Comparison of ENCODE assay signal across 12 cellular contexts in genomic region chr17:5226940-5227878, GRCh38. TPM values are rescaled to one million over a fixed set of nuclear protein-coding genes. Genes with fewer than 3 reads are reported as not detected.
A peak's percentile ranks its signal among the peaks of the same experiment; 100 is the strongest.
DNase-seq lines count a peak whose midpoint lies in the region; ATAC-seq and TF ChIP-seq lines count a peak whose summit lies in the region.
"Had no signal": no experiment of that assay in that cellular context is flagged by ENCODE, and none has a peak within 500 bp of the region (broad histone marks: within the 10 kb centered on the region; RNA-seq: fewer than 3 reads in every experiment).

No MANE protein-coding gene starts in this region.

- no peaks in the 10 kb centered on the region for H3K9me3 ChIP-seq in osteoblast (ENCODE audit: low read depth, low read length)
- H3K9me3 ChIP-seq: vagina had no signal

- no peak overlapping the region for H3K4me3 ChIP-seq in osteoblast (ENCODE audit: insufficient read depth, low read length)
- H3K4me3 ChIP-seq: vagina had no signal

- no peak overlapping the region for H3K4me2 ChIP-seq in osteoblast (ENCODE audit: insufficient read depth, low read length)

- CTCF ChIA-PET in GM10248 (lab: Yijun Ruan, JAX), result interaction anchor here (0.8 to 6.1 kb wide), 5 partner anchors 10 to 35 kb away, joined by 3 to 89 read pairs (median 12); partner anchors contain the start of genes SCIMP and ZNF594

- peak; percentile 61 for DNase-seq in GM10248 (ENCODE audit: extremely low spot score)
- peak; percentile 33 to 45 for DNase-seq in activated CD8-positive, alpha-beta memory T cell treated with anti-CD3 and anti-CD28 coated beads for 4 hours (ENCODE audit: low read depth in 2 of 2)
- DNase-seq in osteoblast (ENCODE audit: insufficient read length, low spot score, missing footprints), result peak; percentile 42
- no peak for DNase-seq in NCI-H1436 treated with DMSO at 0.1 percent for 48 hours (lab: John Stamatoyannopoulos, UW)
- no peak for DNase-seq in GM03348 (ENCODE audit: low spot score)
- no peak for DNase-seq in HK-2 (ENCODE audit: unreplicated experiment)
- DNase-seq: NCI-H526; stimulated activated CD4-positive, alpha-beta T cell treated with anti-CD3 and anti-CD28 coated beads, Interleukin-1b, Interleukin-23, amount 100 ng/mL, for 48 hours had no signal

- H3K27ac ChIP-seq in osteoblast (ENCODE audit: low read depth, low read length), result no peak overlapping the region
- H3K27ac ChIP-seq: vagina had no signal

- H2AFZ ChIP-seq in osteoblast (ENCODE audit: low read length), result no peak overlapping the region

- POLR2A ChIA-PET in GM10248 (lab: Yijun Ruan, JAX), result interaction anchor here (0.6 to 1.7 kb wide), 5 partner anchors 16 to 70 kb away, joined by 3 to 10 read pairs (median 4); partner anchors contain the start of gene ZNF594

- H4K20me1 ChIP-seq in osteoblast (ENCODE audit: insufficient read depth, low read length), result no peaks in the 10 kb centered on the region

- TF ChIP-seq CTCF in GM10248 (IDR thresholded peaks at IDR 0.05; ENCODE audit: control extremely low read depth, extremely low read depth, low read depth, missing control alignments) (no peak), osteoblast (IDR thresholded peaks at IDR 0.05; ENCODE audit: extremely low read depth, low read depth, low read length) (no peak)

- H3K4me1 ChIP-seq in osteoblast (ENCODE audit: insufficient read depth, low read length), result no peaks in the 10 kb centered on the region
- H3K4me1 ChIP-seq: vagina had no signal

- H3K27me3 ChIP-seq in osteoblast (ENCODE audit: insufficient read depth, low read length), result no peaks in the 10 kb centered on the region
- H3K27me3 ChIP-seq: vagina had no signal

- no peaks in the 10 kb centered on the region for H3K79me2 ChIP-seq in osteoblast (ENCODE audit: insufficient read depth, low read length)

- ATAC-seq in GM21447 (IDR thresholded peaks at IDR 0.05; ENCODE audit: unreplicated experiment) (peak; percentile 34), GM21619 (IDR thresholded peaks at IDR 0.05; ENCODE audit: unreplicated experiment) (no peak)

- H3K36me3 ChIP-seq in osteoblast (ENCODE audit: insufficient read depth, low read length), result no peaks in the 10 kb centered on the region
- H3K36me3 ChIP-seq: vagina had no signal

RNA-seq across cellular contexts. Expression of gene SCIMP, which starts 7.5 kb away (rescaled TPM):
- not detected in 2 replicates for total RNA-seq in osteoblast
- total RNA-seq: neural crest cell had no signal

RNA-seq across cellular contexts. Expression of gene ZNF594, which starts 35.5 kb away (rescaled TPM):
- 8.7 and 11.5 TPM in 2 replicates for total RNA-seq in osteoblast

RNA-seq across cellular contexts. Expression of gene RABEP1, which starts 54.9 kb away (rescaled TPM):
- total RNA-seq in osteoblast, result 56.0 and 59.4 TPM in 2 replicates

Comparison
In these comparisons a context has a peak if more than half of its experiments do, and no peak if none do; other contexts are left out.
1. DNase-seq: peak in GM10248 (single experiment), activated CD8-positive, alpha-beta memory T cell treated with anti-CD3 and anti-CD28 coated beads for 4 hours (2 of 2) and osteoblast (single experiment); none in NCI-H1436 treated with DMSO at 0.1 percent for 48 hours (single experiment), GM03348 (single experiment) and HK-2 (single experiment).